In genomic region chr20:59042151-59042795, GRCh38 we compare ENCODE assay signal across 8 cellular contexts. TPM values are rescaled to one million over a fixed set of nuclear protein-coding genes. Genes with fewer than 3 reads are reported as not detected.
DNase-seq lines count a peak whose midpoint lies in the region; ATAC-seq and TF ChIP-seq lines count a peak whose summit lies in the region.

PRELID3B (minus strand) TSS chr20:59042786; CDS start chr20:59042730, 56 bp downstream.

- H3K4me1 Mint-ChIP-seq in activated CD8-positive, alpha-beta T cell treated with anti-CD3 and anti-CD28 coated beads for 36 hours (ENCODE audit: low read depth) = peaks cover 48% of the 10 kb centered on the region

- no peaks in the 10 kb centered on the region for H3K27me3 Mint-ChIP-seq in activated CD8-positive, alpha-beta T cell treated with anti-CD3 and anti-CD28 coated beads for 36 hours

- H3K27me3 ChIP-seq in osteoblast (ENCODE audit: insufficient read depth, low read length) = no peaks in the 10 kb centered on the region

- peaks cover 44% of the 10 kb centered on the region for H3K36me3 Mint-ChIP-seq in activated CD8-positive, alpha-beta T cell treated with anti-CD3 and anti-CD28 coated beads for 36 hours (ENCODE audit: low read depth)

- CTCF ChIA-PET in activated CD8-positive, alpha-beta T cell treated with anti-CD3 and anti-CD28 coated beads for 36 hours (lab: Charles Lee) = interaction anchor here (1.1 to 2.1 kb wide), 2 partner anchors 10 to 180 kb away, joined by 3 to 9 read pairs; partner anchors contain the start of gene ATP5F1E

- no peaks in the 10 kb centered on the region for H3K9me3 Mint-ChIP-seq in activated CD8-positive, alpha-beta T cell treated with anti-CD3 and anti-CD28 coated beads for 36 hours

- H4K20me1 ChIP-seq in osteoblast (ENCODE audit: insufficient read depth, low read length) = peaks cover 11% of the 10 kb centered on the region

- no peak for TF ChIP-seq CTCF in activated CD8-positive, alpha-beta T cell treated with anti-CD3 and anti-CD28 coated beads for 36 hours (IDR thresholded peaks at IDR 0.05)
- TF ChIP-seq CTCF in osteoblast (IDR thresholded peaks at IDR 0.05; ENCODE audit: extremely low read depth, low read depth, low read length) = no peak

- peak within 1 kb of the TSS; percentile 94 for H3K27ac Mint-ChIP-seq in activated CD8-positive, alpha-beta T cell treated with anti-CD3 and anti-CD28 coated beads for 36 hours

- peak within 1 kb of the TSS; percentile 87 for H3K4me2 ChIP-seq in osteoblast (ENCODE audit: insufficient read depth, low read length)

- no peaks in the 10 kb centered on the region for H3K9me3 ChIP-seq in osteoblast (ENCODE audit: low read depth, low read length)

- peak within 1 kb of the TSS; percentile 69 for H3K27ac ChIP-seq in osteoblast (ENCODE audit: low read depth, low read length)

- H3K4me3 Mint-ChIP-seq in activated CD8-positive, alpha-beta T cell treated with anti-CD3 and anti-CD28 coated beads for 36 hours = peak within 1 kb of the TSS; percentile 92

- H2AFZ ChIP-seq in osteoblast (ENCODE audit: low read length) = peak within 1 kb of the TSS; percentile 94

- DNase-seq in NCI-H2196 (lab: John Stamatoyannopoulos, UW; ENCODE audit: unreplicated experiment) (peak; percentile 11), NCI-H2196 treated with DMSO at 0.1 percent for 48 hours (lab: John Stamatoyannopoulos, UW; ENCODE audit: unreplicated experiment) (no peak), HPDE6-E6E7 (ENCODE audit: extremely low spot score) (peak; percentile 61), germinal center (ENCODE audit: low spot score) (peak; percentile 32), osteoblast (ENCODE audit: insufficient read length, low spot score, missing footprints) (peak; percentile 92)
- no peak for DNase-seq in activated CD8-positive, alpha-beta T cell treated with anti-CD3 and anti-CD28 coated beads for 36 hours
- no peak for DNase-seq in central memory CD4-positive, alpha-beta T cell

- intact Hi-C loops in activated CD8-positive, alpha-beta T cell treated with anti-CD3 and anti-CD28 coated beads for 36 hours (cut with micrococcal nuclease) = no loop called here

- peak; percentile 27 for ATAC-seq in GM21390 (IDR thresholded peaks at IDR 0.05; ENCODE audit: unreplicated experiment)
- peak; percentile 34 for ATAC-seq in activated CD8-positive, alpha-beta T cell treated with anti-CD3 and anti-CD28 coated beads for 36 hours

- H3K4me3 ChIP-seq in osteoblast (ENCODE audit: insufficient read depth, low read length) = peak within 1 kb of the TSS; percentile 94

- peaks cover 53% of the 10 kb centered on the region for H3K79me2 ChIP-seq in osteoblast (ENCODE audit: insufficient read depth, low read length)

- POLR2A ChIA-PET in activated CD8-positive, alpha-beta T cell treated with anti-CD3 and anti-CD28 coated beads for 36 hours (lab: Charles Lee) = interaction anchor here (0.6 to 6.4 kb wide), 4 partner anchors 9 to 151 kb away, joined by 3 to 40 read pairs (median 4); partner anchors contain the start of gene ATP5F1E

- peaks cover 22% of the 10 kb centered on the region for H3K4me1 ChIP-seq in osteoblast (ENCODE audit: insufficient read depth, low read length)

- peaks cover 19% of the 10 kb centered on the region for H3K36me3 ChIP-seq in osteoblast (ENCODE audit: insufficient read depth, low read length)

RNA-seq across cellular contexts. Expression of gene PRELID3B, which starts in this region (rescaled TPM):
- total RNA-seq in activated CD8-positive, alpha-beta T cell treated with anti-CD3 and anti-CD28 coated beads for 36 hours = 100 to 1,000 TPM; 140 to 145 TPM
- 68.4 and 72.2 TPM in 2 replicates for total RNA-seq in osteoblast

Comparison
In these comparisons a context has a peak if more than half of its experiments do, and no peak if none do; other contexts are left out.
1. DNase-seq: peak in NCI-H2196 (single experiment), HPDE6-E6E7 (single experiment), germinal center (single experiment) and osteoblast (single experiment); none in NCI-H2196 treated with DMSO at 0.1 percent for 48 hours (single experiment), activated CD8-positive, alpha-beta T cell treated with anti-CD3 and anti-CD28 coated beads for 36 hours (single experiment) and central memory CD4-positive, alpha-beta T cell (single experiment).